14 cellular contexts compared by ENCODE assay signal in the genomic region with DNA sequence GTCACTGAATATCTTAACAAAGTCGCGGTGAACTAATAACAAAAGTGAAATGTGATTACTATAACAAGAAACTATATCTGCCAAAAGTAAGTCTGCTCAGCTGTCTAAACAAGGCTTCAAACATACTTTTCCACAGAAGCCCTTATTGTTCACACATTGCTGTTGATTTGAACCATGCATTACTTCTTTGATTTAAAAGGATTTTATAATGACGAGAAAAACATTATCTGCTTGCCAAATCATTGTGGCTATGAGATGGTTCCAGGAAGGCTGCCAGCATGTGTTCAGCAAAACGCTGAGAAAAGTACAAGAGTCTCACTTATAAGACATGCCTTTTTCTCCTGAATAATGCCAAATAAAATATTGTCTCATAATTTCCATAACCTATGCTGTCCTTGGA. TPM values are rescaled to one million over a fixed set of nuclear protein-coding genes. Genes with fewer than 3 reads are reported as not detected.
DNase-seq lines count a peak whose midpoint lies in the region; ATAC-seq and TF ChIP-seq lines count a peak whose summit lies in the region.
"Had no signal": no experiment of that assay in that cellular context is flagged by ENCODE, and none has a peak within 500 bp of the region (broad histone marks: within the 10 kb centered on the region; RNA-seq: fewer than 3 reads in every experiment).

No MANE protein-coding gene starts in this region.

- no peaks in the 10 kb centered on the region for H3K36me3 ChIP-seq in hepatocyte (replicated peaks; ENCODE audit: insufficient read depth, low read depth)
- H3K36me3 ChIP-seq in suprapubic skin, result no peaks in the 10 kb centered on the region

- ATAC-seq in HG02981 (IDR thresholded peaks at IDR 0.05; ENCODE audit: unreplicated experiment), result no peak
- ATAC-seq in GM19463 (IDR thresholded peaks at IDR 0.05; ENCODE audit: unreplicated experiment), result no peak
- ATAC-seq: activated T-cell treated with anti-CD3 and anti-CD28 coated beads, Interleukin-2, amount 50 U/mL, for 4 hours; foreskin keratinocyte had no signal

- no peaks in the 10 kb centered on the region for H3K9me2 ChIP-seq in hepatocyte (replicated peaks; ENCODE audit: insufficient read depth)

- H3K27me3 ChIP-seq in hepatocyte (no peaks in the 10 kb centered on the region), suprapubic skin (no peaks in the 10 kb centered on the region)
- H3K27me3 ChIP-seq: foreskin keratinocyte had no signal

- H3K27ac ChIP-seq in hepatocyte (no peak overlapping the region), suprapubic skin (peak overlapping the region; percentile 55)
- H3K27ac ChIP-seq: foreskin keratinocyte had no signal

- no peak overlapping the region for H2AFZ ChIP-seq in hepatocyte

- H3K9me3 ChIP-seq in hepatocyte (ENCODE audit: low read depth) (no peaks in the 10 kb centered on the region), suprapubic skin (no peaks in the 10 kb centered on the region)

- DNase-seq in NCI-H1105 (lab: John Stamatoyannopoulos, UW) (peak; percentile 12), astrocyte of the hippocampus (ENCODE audit: low read depth, low spot score) (peak; percentile 92), hepatocyte (ENCODE audit: low spot score) (no peak), suprapubic skin (ENCODE audit: low spot score in 2 of 2) (no peak), COR-L47 (lab: John Stamatoyannopoulos, UW) (no peak)
- DNase-seq: activated CD4-positive, alpha-beta T cell treated with anti-CD3 and anti-CD28 coated beads for 1 hour; activated T-cell treated with anti-CD3 and anti-CD28 coated beads, Interleukin-2, amount 50 U/mL, for 4 hours; DMS153; NCI-H226; occipital lobe had no signal

- H3K4me3 ChIP-seq in hepatocyte (no peak overlapping the region), suprapubic skin (peak overlapping the region; percentile 6)

- no peaks in the 10 kb centered on the region for H4K20me1 ChIP-seq in hepatocyte (ENCODE audit: insufficient read depth, poor library complexity, severe bottlenecking)

- no peak for TF ChIP-seq EP300 in suprapubic skin (IDR thresholded peaks at IDR 0.05)

- H3K4me1 ChIP-seq in hepatocyte (ENCODE audit: insufficient read depth), result no peaks in the 10 kb centered on the region
- peaks cover 9% of the 10 kb centered on the region for H3K4me1 ChIP-seq in suprapubic skin
- H3K4me1 ChIP-seq: foreskin keratinocyte had no signal

- H3K4me2 ChIP-seq in hepatocyte, result peak overlapping the region; percentile 50

- TF ChIP-seq CTCF in hepatocyte (IDR thresholded peaks at IDR 0.05; ENCODE audit: poor library complexity) (no peak), suprapubic skin (IDR thresholded peaks at IDR 0.05) (no peak)

- WGBS in hepatocyte (ENCODE audit: low lambda C conversion rate, missing lambda C conversion rate), result 61% methylated on average over 4 of the region's 4 CpGs
- 8% methylated on average over 4 of the region's 4 CpGs for WGBS in suprapubic skin

- no peak for TF ChIP-seq POLR2A in suprapubic skin (IDR thresholded peaks at IDR 0.05)

- no peaks in the 10 kb centered on the region for H3K79me2 ChIP-seq in hepatocyte

RNA-seq across cellular contexts. Expression of gene RNF133, which starts 24.4 kb away (rescaled TPM):
- 1.9 and 2.2 TPM in 2 replicates for total RNA-seq in hepatocyte
- polyA plus RNA-seq in hepatocyte, result 0.10 TPM in 1 of 2 replicates, not detected in the other
- under 1 TPM in 3 of 4 donors, not detected in 1; 0.34 to 0.72 (median 0.42) TPM for total RNA-seq in suprapubic skin
- total RNA-seq: activated T-cell treated with anti-CD3 and anti-CD28 coated beads, Interleukin-2, amount 50 U/mL, for 4 hours; chondrocyte; foreskin keratinocyte had no signal
- polyA plus RNA-seq: foreskin keratinocyte had no signal

RNA-seq across cellular contexts. Expression of gene RNF148, which starts 28.2 kb away (rescaled TPM):
- total RNA-seq in hepatocyte (2.2 and 3.8 TPM in 2 replicates), suprapubic skin (1 to 10 TPM in 2 of 4 donors, not detected in 2; 1.4 to 2.0 TPM)
- 0.48 TPM in 1 of 2 replicates, not detected in the other for polyA plus RNA-seq in hepatocyte
- total RNA-seq: activated T-cell treated with anti-CD3 and anti-CD28 coated beads, Interleukin-2, amount 50 U/mL, for 4 hours; chondrocyte; foreskin keratinocyte had no signal
- polyA plus RNA-seq: foreskin keratinocyte had no signal

Comparison
In these comparisons a context has a peak if more than half of its experiments do, and no peak if none do; other contexts are left out.
1. DNase-seq: peak in NCI-H1105 (single experiment) and astrocyte of the hippocampus (single experiment); none in hepatocyte (single experiment), suprapubic skin (0 of 2) and COR-L47 (single experiment).